ENCODE assay signal across 9 cellular contexts in the genomic region with DNA sequence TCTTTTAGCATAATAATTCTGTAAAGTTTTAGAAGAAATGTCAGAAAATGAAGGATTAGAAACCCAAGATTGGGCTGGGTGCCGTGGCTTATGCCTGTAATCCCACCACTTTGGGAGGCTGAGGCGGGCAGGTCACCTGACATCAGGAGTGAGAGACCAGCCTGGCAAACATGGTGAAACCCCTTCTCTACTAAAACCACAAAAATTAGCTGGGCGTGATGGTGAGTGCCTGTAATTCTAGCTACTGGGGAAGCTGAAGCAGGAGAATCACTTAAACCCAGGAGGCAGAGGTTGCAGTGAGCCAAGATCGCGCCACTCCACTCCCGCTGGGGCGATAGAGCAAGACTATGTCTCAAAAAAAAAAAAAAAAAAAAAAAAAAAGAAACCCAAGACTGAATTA. TPM values are rescaled to one million over a fixed set of nuclear protein-coding genes. Genes with fewer than 3 reads are reported as not detected.
"Had no signal": no experiment of that assay in that cellular context is flagged by ENCODE, and none has a peak within 500 bp of the region (broad histone marks: within the 10 kb centered on the region; RNA-seq: fewer than 3 reads in every experiment).

No MANE protein-coding gene starts in this region.

RNA-seq across cellular contexts. Expression of a gene that starts 39.1 kb away (rescaled TPM):
- total RNA-seq: natural killer cell, occipital lobe, osteoblast, renal cortical epithelial cell, sciatic nerve, smooth muscle cell, suprapubic skin, tibial nerve, vagina had no signal
